1 cellular context compared by ENCODE assay signal in the genomic region with DNA sequence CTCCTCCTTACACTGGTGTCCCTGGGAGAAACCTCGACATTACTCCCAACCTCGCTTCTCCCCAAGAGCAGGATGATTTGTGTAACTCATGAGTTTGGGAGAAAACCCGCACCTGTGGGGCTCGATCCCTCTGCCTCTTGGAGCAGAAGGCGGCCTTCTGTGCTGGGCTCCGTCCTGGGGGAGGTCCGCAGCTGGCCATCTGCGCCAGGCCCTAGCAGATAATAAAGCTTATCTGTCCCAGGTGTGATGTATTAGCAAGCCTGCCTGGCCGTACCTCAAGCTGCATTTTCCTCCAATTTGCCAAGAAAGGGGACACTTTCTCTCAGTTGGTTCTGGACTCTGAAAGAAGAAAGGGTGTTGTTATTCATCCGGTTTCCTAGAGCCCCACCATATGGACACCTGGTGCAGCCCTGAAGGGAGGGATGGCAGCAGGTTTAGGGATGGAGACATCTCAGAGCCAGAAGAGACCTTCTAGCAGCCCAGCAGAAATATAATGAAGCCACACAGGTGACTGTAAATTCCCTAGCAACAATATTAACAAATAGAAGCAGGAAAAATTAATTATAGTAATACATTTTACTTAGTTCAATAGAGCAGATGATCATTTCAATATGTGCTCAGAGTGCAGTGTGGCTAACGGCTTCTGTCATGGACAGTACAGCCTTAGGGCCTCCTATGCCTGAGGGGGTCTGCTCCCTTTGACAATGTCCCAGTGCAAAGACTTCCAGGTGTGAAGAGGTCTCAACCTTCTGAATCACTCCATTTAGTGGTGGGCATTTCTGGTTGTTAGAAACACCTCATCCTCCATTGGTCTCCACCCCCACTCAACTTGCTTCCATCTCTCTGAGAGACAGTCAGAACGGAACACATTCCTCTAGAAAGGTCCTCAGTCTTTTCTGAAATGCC.
TF ChIP-seq lines count a peak whose summit lies in the region.

No MANE protein-coding gene starts in this region.

TF ChIP-seq in GM23338, 12 proteins besides CTCF, POLR2A, EP300 and RAD21 (continued from another document):
- TF ChIP-seq REST (IDR thresholded peaks at IDR 0.05; ENCODE audit: unreplicated experiment) (no peak), ZNF114 (CRISPR knock-in tag; IDR thresholded peaks at IDR 0.05) (no peak), NANOG (IDR thresholded peaks at IDR 0.05; ENCODE audit: borderline replicate concordance) (no peak)
